Comparison of ENCODE assay signal across 1 cellular context in genomic region chr20:17579369-17580039, GRCh38.
TF ChIP-seq lines count a peak whose summit lies in the region.

No MANE protein-coding gene starts in this region.

TF ChIP-seq in endothelial cell of umbilical vein, 7 proteins besides CTCF, POLR2A, EP300 and RAD21:
- no peak for TF ChIP-seq EZH2 (IDR thresholded peaks at IDR 0.05; ENCODE audit: borderline replicate concordance, low read depth, low read length, severe bottlenecking)
- TF ChIP-seq, protein P1, sequence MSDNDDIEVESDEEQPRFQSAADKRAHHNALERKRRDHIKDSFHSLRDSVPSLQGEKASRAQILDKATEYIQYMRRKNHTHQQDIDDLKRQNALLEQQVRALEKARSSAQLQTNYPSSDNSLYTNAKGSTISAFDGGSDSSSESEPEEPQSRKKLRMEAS (IDR thresholded peaks at IDR 0.05; ENCODE audit: insufficient read depth, insufficient read length) = no peak
- TF ChIP-seq JUN (IDR thresholded peaks at IDR 0.05; ENCODE audit: borderline replicate concordance, insufficient read depth, insufficient read length, low read depth) = no peak
- TF ChIP-seq GATA2 (IDR thresholded peaks at IDR 0.05; ENCODE audit: insufficient read depth, insufficient read length, low read depth, low read length) = peak; percentile 14
- no peak for TF ChIP-seq MYC (IDR thresholded peaks at IDR 0.05; ENCODE audit: low read depth, low read length)
- peak; percentile 41 for TF ChIP-seq FOS (IDR thresholded peaks at IDR 0.05; ENCODE audit: borderline replicate concordance, insufficient read depth, low read length)
- no peak for TF ChIP-seq POLR2AphosphoS5 (IDR thresholded peaks at IDR 0.05; ENCODE audit: insufficient read depth, low read depth, low read length)
